8 cellular contexts compared by ENCODE assay signal in genomic region chr17:82229686-82230626, GRCh38. TPM values are rescaled to one million over a fixed set of nuclear protein-coding genes. Genes with fewer than 3 reads are reported as not detected.
DNase-seq lines count a peak whose midpoint lies in the region; ATAC-seq and TF ChIP-seq lines count a peak whose summit lies in the region.

No MANE protein-coding gene starts in this region.

- H3K4me2 ChIP-seq in DOHH2 (ENCODE audit: low read length) (peak overlapping the region; percentile 57), fibroblast of lung (ENCODE audit: extremely low read depth, insufficient read depth, low read length) (peak overlapping the region; percentile 77)

- H3K9me3 ChIP-seq in DOHH2 (ENCODE audit: control insufficient read depth, insufficient read depth, low read length) (no peaks in the 10 kb centered on the region), RWPE2 (ENCODE audit: severe bottlenecking) (no peaks in the 10 kb centered on the region), fibroblast of lung (ENCODE audit: control insufficient read depth, insufficient read depth, low read depth, low read length) (no peaks in the 10 kb centered on the region)

- H3K4me3 ChIP-seq in DOHH2 (ENCODE audit: low read length) = peak overlapping the region; percentile 74
- H3K4me3 ChIP-seq in RWPE2 (ENCODE audit: severe bottlenecking) = peak overlapping the region; percentile 99
- H3K4me3 ChIP-seq in fibroblast of lung (replicated peaks in 1 of 4; ENCODE audit: control extremely low read depth in 1 of 4, insufficient read depth in 1 of 4, low read depth in 3 of 4, low read length in 4 of 4) = peak overlapping the region; percentile 68 to 77 (median 72)

- peak overlapping the region; percentile 79 for H3K9ac ChIP-seq in fibroblast of lung (ENCODE audit: insufficient read depth, low read length)

- peaks cover 8% of the 10 kb centered on the region for H4K20me1 ChIP-seq in DOHH2 (ENCODE audit: control insufficient read depth, insufficient read depth, low read depth, low read length)
- H4K20me1 ChIP-seq in fibroblast of lung (ENCODE audit: control insufficient read depth, extremely low read depth, insufficient read depth, low read length) = no peaks in the 10 kb centered on the region

- H3K27me3 ChIP-seq in DOHH2 (ENCODE audit: control insufficient read depth, low read length) (peaks cover 52% of the 10 kb centered on the region), RWPE2 (ENCODE audit: insufficient read depth, poor library complexity, severe bottlenecking) (no peaks in the 10 kb centered on the region), fibroblast of lung (ENCODE audit: control insufficient read depth, insufficient read depth, low read length) (no peaks in the 10 kb centered on the region)

- no peak overlapping the region for H2AFZ ChIP-seq in fibroblast of lung (ENCODE audit: low read length)

- H3K4me1 ChIP-seq in DOHH2 (ENCODE audit: control insufficient read depth, low read length) (peaks cover 68% of the 10 kb centered on the region), RWPE2 (ENCODE audit: insufficient read depth, poor library complexity, severe bottlenecking) (peaks cover 22% of the 10 kb centered on the region), fibroblast of lung (ENCODE audit: control insufficient read depth, extremely low read depth, insufficient read depth, low read length) (peaks cover 14% of the 10 kb centered on the region)

- no peak for TF ChIP-seq CTCF in DOHH2 (IDR thresholded peaks at IDR 0.05; ENCODE audit: low read depth, low read length, poor library complexity, severe bottlenecking)
- TF ChIP-seq CTCF in RWPE2 (IDR thresholded peaks at IDR 0.05; ENCODE audit: poor library complexity, severe bottlenecking) = no peak
- no peak for TF ChIP-seq CTCF in fibroblast of lung (conservative IDR thresholded peaks at IDR 0.05 in 1 of 2, IDR thresholded peaks at IDR 0.05 in 1 of 2; ENCODE audit: low read depth in 1 of 2, low read length in 2 of 2)

- no peak for ATAC-seq in RWPE2 (ENCODE audit: low read depth)
- ATAC-seq in GM21825 (IDR thresholded peaks at IDR 0.05; ENCODE audit: unreplicated experiment) = no peak
- no peak for ATAC-seq in HG03439 (IDR thresholded peaks at IDR 0.05; ENCODE audit: unreplicated experiment)

- H3K27ac ChIP-seq in DOHH2 (ENCODE audit: low read depth, low read length) = no peak overlapping the region
- peak overlapping the region; percentile 91 for H3K27ac ChIP-seq in RWPE2 (ENCODE audit: poor library complexity, severe bottlenecking)
- peak overlapping the region; percentile 63 for H3K27ac ChIP-seq in fibroblast of lung (ENCODE audit: insufficient read depth, low read length)

- no peaks in the 10 kb centered on the region for H3K9me2 ChIP-seq in DOHH2 (replicated peaks; ENCODE audit: control insufficient read depth, low read length)

- H3K79me2 ChIP-seq in DOHH2 (ENCODE audit: control insufficient read depth, low read length) = peaks cover 4% of the 10 kb centered on the region; the same call in 1 of the 2 replicates
- H3K79me2 ChIP-seq in fibroblast of lung (ENCODE audit: control insufficient read depth, insufficient read depth, low read length) = peaks cover 53% of the 10 kb centered on the region

- H3F3A ChIP-seq in DOHH2 (ENCODE audit: control insufficient read depth, insufficient read depth) = peaks cover 6% of the 10 kb centered on the region

- no peak for DNase-seq in RWPE2 (ENCODE audit: low spot score)
- DNase-seq in fibroblast of lung (ENCODE audit: low read depth in 2 of 2) = peak in 1 of 2 donors; percentile 22
- DNase-seq in retina = peak; percentile 57
- no peak for DNase-seq in SIG-M5 (lab: John Stamatoyannopoulos, UW)
- DNase-seq in amniotic stem cell (lab: John Stamatoyannopoulos, UW) = no peak

- peaks cover 4% of the 10 kb centered on the region; the same call in 1 of the 2 replicates for H3K36me3 ChIP-seq in DOHH2 (ENCODE audit: control insufficient read depth, low read length)
- H3K36me3 ChIP-seq in RWPE2 (ENCODE audit: low read depth) = peaks cover 53% of the 10 kb centered on the region
- peaks cover 6% of the 10 kb centered on the region for H3K36me3 ChIP-seq in fibroblast of lung (ENCODE audit: control insufficient read depth, insufficient read depth, low read length)

RNA-seq across cellular contexts. Expression of gene SLC16A3, which starts 1.1 kb away (rescaled TPM):
- total RNA-seq in fibroblast of lung = 99.4 and 107 TPM in 2 replicates
- 36.0 and 71.0 TPM in 2 replicates for polyA plus RNA-seq in fibroblast of lung
- 114 and 177 TPM in 2 replicates for polyA plus RNA-seq in fibroblast of lung (2012)
- 65.0 and 109 TPM in 2 replicates for polyA minus RNA-seq in fibroblast of lung (ENCODE audit: low replicate concordance)

RNA-seq across cellular contexts. Expression of gene CCDC57, which starts 17.3 kb away (rescaled TPM):
- 8.2 and 10.1 TPM in 2 replicates for total RNA-seq in fibroblast of lung
- polyA plus RNA-seq in fibroblast of lung = 4.3 and 7.1 TPM in 2 replicates
- polyA plus RNA-seq in fibroblast of lung (2012) = 4.4 and 7.8 TPM in 2 replicates
- polyA minus RNA-seq in fibroblast of lung (ENCODE audit: low replicate concordance) = 2.6 and 4.7 TPM in 2 replicates

RNA-seq across cellular contexts. Expression of gene CSNK1D, which starts 43.5 kb away (rescaled TPM):
- total RNA-seq in fibroblast of lung = 41.3 and 64.9 TPM in 2 replicates
- polyA plus RNA-seq in fibroblast of lung = 112 and 139 TPM in 2 replicates
- polyA plus RNA-seq in fibroblast of lung (2012) = 97.6 and 104 TPM in 2 replicates
- polyA minus RNA-seq in fibroblast of lung (ENCODE audit: low replicate concordance) = 201 and 240 TPM in 2 replicates
